ENCODE assay signal across 1 cellular context in genomic region chr1:203519896-203520295, GRCh38.
TF ChIP-seq lines count a peak whose summit lies in the region.

No MANE protein-coding gene starts in this region.

TF ChIP-seq in endothelial cell of umbilical vein, 7 proteins besides CTCF, POLR2A, EP300 and RAD21:
- TF ChIP-seq JUN (IDR thresholded peaks at IDR 0.05; ENCODE audit: borderline replicate concordance, insufficient read depth, insufficient read length, low read depth), result no peak
- TF ChIP-seq, protein P1, sequence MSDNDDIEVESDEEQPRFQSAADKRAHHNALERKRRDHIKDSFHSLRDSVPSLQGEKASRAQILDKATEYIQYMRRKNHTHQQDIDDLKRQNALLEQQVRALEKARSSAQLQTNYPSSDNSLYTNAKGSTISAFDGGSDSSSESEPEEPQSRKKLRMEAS (IDR thresholded peaks at IDR 0.05; ENCODE audit: insufficient read depth, insufficient read length), result no peak
- TF ChIP-seq FOS (IDR thresholded peaks at IDR 0.05; ENCODE audit: borderline replicate concordance, insufficient read depth, low read length), result no peak
- no peak for TF ChIP-seq MYC (IDR thresholded peaks at IDR 0.05; ENCODE audit: low read depth, low read length)
- no peak for TF ChIP-seq GATA2 (IDR thresholded peaks at IDR 0.05; ENCODE audit: insufficient read depth, insufficient read length, low read depth, low read length)
- no peak for TF ChIP-seq POLR2AphosphoS5 (IDR thresholded peaks at IDR 0.05; ENCODE audit: insufficient read depth, low read depth, low read length)
- TF ChIP-seq EZH2 (IDR thresholded peaks at IDR 0.05; ENCODE audit: borderline replicate concordance, low read depth, low read length, severe bottlenecking), result no peak
TF ChIP-seq in endothelial cell of umbilical vein: peak in this region for 0.
